24 cellular contexts compared by ENCODE assay signal in the genomic region with DNA sequence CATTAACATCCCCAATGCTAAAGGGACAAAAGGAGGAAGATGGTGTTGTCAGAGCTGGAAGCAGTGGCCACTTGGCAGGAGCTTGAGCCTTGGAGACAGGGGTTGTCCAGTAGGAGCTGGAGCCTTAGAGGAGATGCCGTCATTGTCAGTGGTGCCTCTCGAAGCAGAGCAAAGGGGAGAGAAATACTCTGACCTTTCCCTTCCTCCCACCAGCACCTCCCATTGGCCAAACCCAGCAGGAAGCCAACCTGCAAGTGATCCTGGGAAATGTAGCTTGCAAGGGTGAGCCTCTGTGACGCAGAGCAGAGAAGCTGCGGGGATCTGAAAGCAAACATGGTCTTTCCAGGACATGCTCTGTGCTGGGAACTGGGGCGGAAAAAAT. TPM values are rescaled to one million over a fixed set of nuclear protein-coding genes. Genes with fewer than 3 reads are reported as not detected.
DNase-seq lines count a peak whose midpoint lies in the region; ATAC-seq and TF ChIP-seq lines count a peak whose summit lies in the region.
"Had no signal": no experiment of that assay in that cellular context is flagged by ENCODE, and none has a peak within 500 bp of the region (broad histone marks: within the 10 kb centered on the region; RNA-seq: fewer than 3 reads in every experiment).

No MANE protein-coding gene starts in this region.

- H3K4me1 ChIP-seq in esophagus muscularis mucosa (peaks cover 0 to 6% (median 4%) of the 10 kb centered on the region in 4 donors), mesenchymal stem cell (ENCODE audit: control insufficient read depth, insufficient read depth, low read depth, low read length) (peaks cover 12% of the 10 kb centered on the region), aorta (ENCODE audit: control insufficient read depth in 1 of 2, insufficient read depth in 2 of 2, low read length in 2 of 2) (no peaks in the 10 kb centered on the region)
- H3K4me1 ChIP-seq: BE2C had no signal

- no peak overlapping the region for H2BK120ac ChIP-seq in mesenchymal stem cell (ENCODE audit: low read depth, low read length)

- H3K18ac ChIP-seq in mesenchymal stem cell (ENCODE audit: low read depth in 1 of 2, low read length in 2 of 2) = no peak overlapping the region

- 65% methylated on average over 5 of the region's 5 CpGs for WGBS in esophagus muscularis mucosa
- WGBS in mesenchymal stem cell = 100% methylated on average over 3 of the region's 5 CpGs
- WGBS in aorta, 2 donors = 69 to 78% methylated on average over 5 of the region's 5 CpGs

- peak; percentile 50 for DNase-seq in dermis blood vessel endothelial cell
- peak; percentile 60 for DNase-seq in esophagus muscularis mucosa (ENCODE audit: extremely low spot score)
- DNase-seq in mesenchymal stem cell = no peak
- no peak for DNase-seq in aorta
- DNase-seq in sciatic nerve (ENCODE audit: low spot score) = no peak
- DNase-seq in stimulated activated naive CD8-positive, alpha-beta T cell treated with anti-CD3 and anti-CD28 coated beads, Interleukin-15, amount 100 ng/mL, for 72 hours = no peak
- DNase-seq: 8988T; ACHN; BE2C; CD4-positive, alpha-beta memory T cell; CD4-positive, CD25-positive, alpha-beta regulatory T cell; CD8-positive, alpha-beta memory T cell; COR-L47; DMS 273 treated with DMSO at 0.1 percent for 48 hours; DMS153; DMS53; DMS79; DND-41; EL; GDM1 had no signal

- H4K8ac ChIP-seq in mesenchymal stem cell (ENCODE audit: low read length) = no peak overlapping the region

- H3K4me2 ChIP-seq in mesenchymal stem cell (ENCODE audit: low read length, poor library complexity, severe bottlenecking) = no peak overlapping the region
- H3K4me2 ChIP-seq: BLaER1 had no signal

- peak overlapping the region; percentile 27 for H2AK5ac ChIP-seq in mesenchymal stem cell (ENCODE audit: low read length, severe bottlenecking)

- no peak for TF ChIP-seq CTCF in esophagus muscularis mucosa (IDR thresholded peaks at IDR 0.05)

- H3K4me3 ChIP-seq in esophagus muscularis mucosa (no peak overlapping the region), mesenchymal stem cell (ENCODE audit: insufficient read depth in 1 of 2, low read depth in 1 of 2, low read length in 2 of 2) (no peak overlapping the region), aorta (ENCODE audit: low read length in 2 of 2) (no peak overlapping the region)
- H3K4me3 ChIP-seq: BLaER1, GM12878 had no signal

- ATAC-seq in aorta (ENCODE audit: low FRiP score) (peak; percentile 38), sciatic nerve (no peak), GM18868 (IDR thresholded peaks at IDR 0.05; ENCODE audit: unreplicated experiment) (no peak)
- ATAC-seq in stimulated activated naive CD8-positive, alpha-beta T cell treated with anti-CD3 and anti-CD28 coated beads, Interleukin-15, amount 100 ng/mL, for 72 hours = no peak
- ATAC-seq: GM12878 had no signal

- no peak overlapping the region for H3K23ac ChIP-seq in mesenchymal stem cell (ENCODE audit: low read length in 2 of 2)

- H3K27me3 Mint-ChIP-seq in stimulated activated naive CD8-positive, alpha-beta T cell treated with anti-CD3 and anti-CD28 coated beads, Interleukin-15, amount 100 ng/mL, for 72 hours = peaks cover 54% of the 10 kb centered on the region

- no peaks in the 10 kb centered on the region for H3K79me1 ChIP-seq in mesenchymal stem cell (replicated peaks; ENCODE audit: low read length, poor library complexity, severe bottlenecking)

- H2BK15ac ChIP-seq in mesenchymal stem cell (ENCODE audit: low read depth, poor library complexity, severe bottlenecking) = no peak overlapping the region

- no peaks in the 10 kb centered on the region for H3K9me3 Mint-ChIP-seq in stimulated activated naive CD8-positive, alpha-beta T cell treated with anti-CD3 and anti-CD28 coated beads, Interleukin-15, amount 100 ng/mL, for 72 hours
- H3K9me3 Mint-ChIP-seq: CD8-positive, alpha-beta memory T cell had no signal

- no peak overlapping the region for H3K14ac ChIP-seq in mesenchymal stem cell (ENCODE audit: low read length in 2 of 2)

- H2BK12ac ChIP-seq in mesenchymal stem cell (ENCODE audit: low read length in 2 of 2) = no peak overlapping the region

- no peak overlapping the region for H2AFZ ChIP-seq in mesenchymal stem cell (ENCODE audit: low read depth, low read length)

- no peak overlapping the region for H3K27ac ChIP-seq in esophagus muscularis mucosa (replicated peaks in 1 of 4)
- no peak overlapping the region for H3K27ac ChIP-seq in mesenchymal stem cell (ENCODE audit: low read length, poor library complexity, severe bottlenecking)
- no peak overlapping the region for H3K27ac ChIP-seq in aorta (ENCODE audit: low read depth in 1 of 2, low read length in 2 of 2)
- H3K27ac ChIP-seq: BLaER1 had no signal

- H3K27me3 ChIP-seq in esophagus muscularis mucosa = peaks cover 0 to 45% (median 6%) of the 10 kb centered on the region in 4 donors
- H3K27me3 ChIP-seq in mesenchymal stem cell (ENCODE audit: control insufficient read depth in 1 of 2, insufficient read depth in 1 of 2, low read length in 2 of 2) = peaks cover 0 to 24% of the 10 kb centered on the region in 2 experiments
- no peaks in the 10 kb centered on the region for H3K27me3 ChIP-seq in aorta (ENCODE audit: control insufficient read depth in 1 of 2, insufficient read depth in 2 of 2, low read length in 1 of 2)
- H3K27me3 ChIP-seq: BE2C, BLaER1 had no signal

- H3K4me1 Mint-ChIP-seq in stimulated activated naive CD8-positive, alpha-beta T cell treated with anti-CD3 and anti-CD28 coated beads, Interleukin-15, amount 100 ng/mL, for 72 hours = no peaks in the 10 kb centered on the region

- H3K9me3 ChIP-seq in esophagus muscularis mucosa = peaks cover 0 to 6% (median 0%) of the 10 kb centered on the region in 4 donors
- H3K9me3 ChIP-seq in mesenchymal stem cell (ENCODE audit: control insufficient read depth, low read length) = peaks cover 3% of the 10 kb centered on the region
- H3K9me3 ChIP-seq in aorta (ENCODE audit: control insufficient read depth, low read length) = no peaks in the 10 kb centered on the region
- H3K9me3 ChIP-seq: BE2C, BLaER1 had no signal

- no peak for TF ChIP-seq POLR2A in esophagus muscularis mucosa (IDR thresholded peaks at IDR 0.05; ENCODE audit: low read depth)

- no peak overlapping the region for H3K4me3 Mint-ChIP-seq in stimulated activated naive CD8-positive, alpha-beta T cell treated with anti-CD3 and anti-CD28 coated beads, Interleukin-15, amount 100 ng/mL, for 72 hours
- H3K4me3 Mint-ChIP-seq: CD4-positive, alpha-beta memory T cell; CD4-positive, CD25-positive, alpha-beta regulatory T cell; CD8-positive, alpha-beta memory T cell had no signal

- no peak overlapping the region for H3K9ac ChIP-seq in mesenchymal stem cell (ENCODE audit: low read length)
- H3K9ac ChIP-seq: BLaER1 had no signal

- intact Hi-C loops in esophagus muscularis mucosa (cut with DNase I) (no loop called here), aorta (cut with DNase I) (no loop called here), sciatic nerve (cut with DNase I) (loop anchor here (5.0 kb wide), 1 partner anchor 141 kb away; no protein-coding TSS in a partner anchor)

- H3K4ac ChIP-seq in mesenchymal stem cell (ENCODE audit: low read depth in 1 of 2, low read length in 2 of 2) = no peak overlapping the region

- no peak for TF ChIP-seq EP300 in esophagus muscularis mucosa (IDR thresholded peaks at IDR 0.05)

- no peak overlapping the region for H2BK5ac ChIP-seq in mesenchymal stem cell (ENCODE audit: low read depth, low read length, poor library complexity, severe bottlenecking)

- no peaks in the 10 kb centered on the region for H3K36me3 ChIP-seq in esophagus muscularis mucosa
- no peaks in the 10 kb centered on the region for H3K36me3 ChIP-seq in mesenchymal stem cell (ENCODE audit: control insufficient read depth in 1 of 2, insufficient read depth in 2 of 2, low read depth in 1 of 2, low read length in 2 of 2)
- no peaks in the 10 kb centered on the region for H3K36me3 ChIP-seq in aorta (ENCODE audit: control insufficient read depth in 1 of 2, insufficient read depth in 2 of 2, low read length in 1 of 2)
- H3K36me3 ChIP-seq: BE2C, BLaER1 had no signal

- no peak overlapping the region for H3K27ac Mint-ChIP-seq in stimulated activated naive CD8-positive, alpha-beta T cell treated with anti-CD3 and anti-CD28 coated beads, Interleukin-15, amount 100 ng/mL, for 72 hours
- H3K27ac Mint-ChIP-seq: CD14-positive monocyte; CD4-positive, alpha-beta memory T cell; CD8-positive, alpha-beta memory T cell had no signal

- no peak overlapping the region for H4K91ac ChIP-seq in mesenchymal stem cell (ENCODE audit: low read length)

RNA-seq across cellular contexts. Expression of gene MRPL19, which starts 33.7 kb away (rescaled TPM):
- 35.7 and 72.8 TPM in 2 replicates for total RNA-seq in dermis blood vessel endothelial cell
- 10 to 100 TPM; 24.5 to 40.5 (median 31.4) TPM for total RNA-seq in esophagus muscularis mucosa
- polyA plus RNA-seq in mesenchymal stem cell (2013, experiment 1 of 2) = 32.6 TPM
- polyA plus RNA-seq in mesenchymal stem cell (2013, experiment 2 of 2) = 32.9 TPM
- total RNA-seq in aorta = 10 to 100 TPM; 33.2 to 40.6 TPM
- 10 to 100 TPM; 15.7 to 19.4 TPM for polyA plus RNA-seq in aorta
- total RNA-seq in sciatic nerve = 48.3 TPM

RNA-seq across cellular contexts. Expression of gene EVA1A, which starts 52.1 kb away (rescaled TPM):
- total RNA-seq in dermis blood vessel endothelial cell (66.7 and 90.5 TPM in 2 replicates), esophagus muscularis mucosa (1 to 10 TPM in 1 of 4 donors, under 1 TPM in 2, not detected in 1; 0.17 to 1.2 (median 0.69) TPM), aorta (1 to 10 TPM; 1.7 to 3.1 TPM), sciatic nerve (4.8 TPM)
- polyA plus RNA-seq in mesenchymal stem cell (2013, experiment 1 of 2) = 27.8 TPM
- polyA plus RNA-seq in mesenchymal stem cell (2013, experiment 2 of 2) = 27.9 TPM
- 1 to 10 TPM in 1 of 2 donors, under 1 TPM in 1; 0.82 to 6.0 TPM for polyA plus RNA-seq in aorta
- total RNA-seq: CD4-positive, alpha-beta memory T cell; CD4-positive, CD25-positive, alpha-beta regulatory T cell; CD8-positive, alpha-beta memory T cell had no signal
- polyA plus RNA-seq: CD14-positive monocyte; CD4-positive, alpha-beta memory T cell; CD4-positive, CD25-positive, alpha-beta regulatory T cell; CD8-positive, alpha-beta memory T cell had no signal

Comparison
In these comparisons a context has a peak if more than half of its experiments do, and no peak if none do; other contexts are left out.
1. DNase-seq: peak in dermis blood vessel endothelial cell (single experiment) and esophagus muscularis mucosa (single experiment); none in mesenchymal stem cell (single experiment), aorta (0 of 2), sciatic nerve (single experiment) and stimulated activated naive CD8-positive, alpha-beta T cell treated with anti-CD3 and anti-CD28 coated beads, Interleukin-15, amount 100 ng/mL, for 72 hours (0 of 2).
2. RNA of gene EVA1A, which starts 52.1 kb away (total RNA-seq): 66.7 to 90.5 TPM in dermis blood vessel endothelial cell; 4.8 TPM in sciatic nerve (single experiment), 1.7 to 3.1 TPM in aorta and 0.17 to 1.2 TPM in esophagus muscularis mucosa; every median in the first group is over 10 times any median in the second.